9 cellular contexts compared by ENCODE assay signal in the genomic region with DNA sequence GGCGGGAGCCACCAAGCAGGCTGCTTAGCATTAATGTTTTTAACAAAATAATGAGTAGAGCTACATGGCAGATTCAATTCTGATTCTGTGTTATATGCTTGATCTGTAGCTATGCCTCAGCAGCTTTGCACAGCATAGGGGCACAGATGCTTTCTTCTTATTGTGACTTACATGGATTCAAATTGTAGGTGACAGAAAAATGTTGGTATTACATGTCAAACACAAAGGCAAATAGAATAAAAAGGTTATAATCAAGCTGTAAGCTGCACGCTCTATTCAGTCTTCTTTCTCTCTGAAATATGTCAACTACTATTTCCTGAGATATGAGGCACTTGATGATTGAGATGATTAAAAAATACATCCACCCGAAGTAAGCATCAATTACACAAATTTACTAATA.
"Had no signal": no experiment of that assay in that cellular context is flagged by ENCODE, and none has a peak within 500 bp of the region (broad histone marks: within the 10 kb centered on the region; RNA-seq: fewer than 3 reads in every experiment).

No MANE protein-coding gene starts in this region.

- H3K4me2 ChIP-seq: GM23338 had no signal

- H3K27ac ChIP-seq: GM23248 had no signal

- H3K9me3 Mint-ChIP-seq: GM23338, H9 had no signal

- DNase-seq: GM23248, GOT3, H7, H9, HCEC 1CT, HFFc6 had no signal

- H3K4me3 Mint-ChIP-seq: GM23338, H9, HFFc6 had no signal

- H3K9me3 ChIP-seq: HAP-1 had no signal

- H3K36me3 ChIP-seq: HAP-1 had no signal

- ATAC-seq: GM23338, HCT116 had no signal

- H3K4me1 Mint-ChIP-seq: GM23338, H9 had no signal

- H3K27ac Mint-ChIP-seq: GM23338, H9, HFFc6 had no signal

- H3K9ac ChIP-seq: GM23248 had no signal

- H3K4me3 ChIP-seq: GM23248, GM23338, HAP-1 had no signal

- H2AFZ ChIP-seq: GM23248, GM23338 had no signal
